ENCODE assay signal across 8 cellular contexts in genomic region chr10:91034494-91035157, GRCh38.
DNase-seq lines count a peak whose midpoint lies in the region; ATAC-seq lines count a peak whose summit lies in the region.

No MANE protein-coding gene starts in this region.

- no peak for DNase-seq in activated CD4-positive, alpha-beta T cell treated with anti-CD3 and anti-CD28 coated beads, Interleukin-2, amount 10 ng/mL, durations not matched to agents 7 days and 5 days
- no peak for DNase-seq in activated CD4-positive, alpha-beta T cell treated with anti-CD3 and anti-CD28 coated beads for 4 hours
- DNase-seq in activated naive CD8-positive, alpha-beta T cell treated with anti-CD3 and anti-CD28 coated beads, Interleukin-2, amount 50 U/mL, for 24 hours: no peak
- no peak for DNase-seq in immature natural killer cell
- no peak for DNase-seq in activated effector memory CD4-positive, alpha-beta T cell treated with anti-CD3 and anti-CD28 coated beads, Interleukin-2, amount 50 U/mL, for 16 hours

- no peaks in the 10 kb centered on the region for H3K27me3 ChIP-seq in thymus (ENCODE audit: control insufficient read depth, insufficient read depth)

- peak overlapping the region; percentile 5 for H3K4me3 Mint-ChIP-seq in activated CD4-positive, alpha-beta T cell treated with anti-CD3 and anti-CD28 coated beads, Interleukin-2, amount 10 ng/mL, durations not matched to agents 7 days and 5 days
- no peak overlapping the region for H3K4me3 Mint-ChIP-seq in activated naive CD8-positive, alpha-beta T cell treated with anti-CD3 and anti-CD28 coated beads, Interleukin-2, amount 50 U/mL, for 24 hours
- peak overlapping the region; percentile 3 to 37 (median 18) for H3K4me3 Mint-ChIP-seq in immature natural killer cell

- H3K9me3 ChIP-seq in thymus (ENCODE audit: control insufficient read depth): no peaks in the 10 kb centered on the region

- peaks cover 6% of the 10 kb centered on the region for H3K9me3 Mint-ChIP-seq in activated CD4-positive, alpha-beta T cell treated with anti-CD3 and anti-CD28 coated beads, Interleukin-2, amount 10 ng/mL, durations not matched to agents 7 days and 5 days
- H3K9me3 Mint-ChIP-seq in activated naive CD8-positive, alpha-beta T cell treated with anti-CD3 and anti-CD28 coated beads, Interleukin-2, amount 50 U/mL, for 24 hours: no peaks in the 10 kb centered on the region
- H3K9me3 Mint-ChIP-seq in immature natural killer cell: no peaks in the 10 kb centered on the region

- POLR2A ChIA-PET in activated CD4-positive, alpha-beta T cell treated with anti-CD3 and anti-CD28 coated beads, Interleukin-2, amount 10 ng/mL, durations not matched to agents 7 days and 5 days (lab: Charles Lee): no interaction called here

- H3K4me3 ChIP-seq in thymus (ENCODE audit: low read length): no peak overlapping the region

- H3K4me1 Mint-ChIP-seq in activated CD4-positive, alpha-beta T cell treated with anti-CD3 and anti-CD28 coated beads, Interleukin-2, amount 10 ng/mL, durations not matched to agents 7 days and 5 days: peaks cover 28% of the 10 kb centered on the region
- peaks cover 12% of the 10 kb centered on the region for H3K4me1 Mint-ChIP-seq in activated naive CD8-positive, alpha-beta T cell treated with anti-CD3 and anti-CD28 coated beads, Interleukin-2, amount 50 U/mL, for 24 hours
- H3K4me1 Mint-ChIP-seq in immature natural killer cell: peaks cover 13 to 19% of the 10 kb centered on the region in 2 donors

- H3K27ac Mint-ChIP-seq in activated CD4-positive, alpha-beta T cell treated with anti-CD3 and anti-CD28 coated beads, Interleukin-2, amount 10 ng/mL, durations not matched to agents 7 days and 5 days: peak overlapping the region; percentile 95
- H3K27ac Mint-ChIP-seq in activated naive CD8-positive, alpha-beta T cell treated with anti-CD3 and anti-CD28 coated beads, Interleukin-2, amount 50 U/mL, for 24 hours: peak overlapping the region; percentile 24
- H3K27ac Mint-ChIP-seq in immature natural killer cell: peak overlapping the region in 5 of 6 donors; percentile 29 to 65 (median 51)

- peaks cover 3% of the 10 kb centered on the region for H3K4me1 ChIP-seq in thymus (ENCODE audit: control insufficient read depth, insufficient read depth, low read length)

- no peaks in the 10 kb centered on the region for H3K36me3 ChIP-seq in thymus (ENCODE audit: control insufficient read depth, insufficient read depth)

- 83% methylated on average over 9 of the region's 9 CpGs for WGBS in thymus

- H3K27me3 Mint-ChIP-seq in activated CD4-positive, alpha-beta T cell treated with anti-CD3 and anti-CD28 coated beads, Interleukin-2, amount 10 ng/mL, durations not matched to agents 7 days and 5 days: no peaks in the 10 kb centered on the region
- H3K27me3 Mint-ChIP-seq in activated naive CD8-positive, alpha-beta T cell treated with anti-CD3 and anti-CD28 coated beads, Interleukin-2, amount 50 U/mL, for 24 hours: no peaks in the 10 kb centered on the region
- H3K27me3 Mint-ChIP-seq in immature natural killer cell (ENCODE audit: low read depth in 3 of 3): peaks cover 3 to 12% (median 6%) of the 10 kb centered on the region in 3 donors

- peak overlapping the region; percentile 55 for H3K27ac ChIP-seq in thymus (ENCODE audit: low read depth)

- H3K36me3 Mint-ChIP-seq in activated CD4-positive, alpha-beta T cell treated with anti-CD3 and anti-CD28 coated beads, Interleukin-2, amount 10 ng/mL, durations not matched to agents 7 days and 5 days (ENCODE audit: low read depth): peaks cover 4% of the 10 kb centered on the region
- no peaks in the 10 kb centered on the region for H3K36me3 Mint-ChIP-seq in activated naive CD8-positive, alpha-beta T cell treated with anti-CD3 and anti-CD28 coated beads, Interleukin-2, amount 50 U/mL, for 24 hours (ENCODE audit: low read depth)
- H3K36me3 Mint-ChIP-seq in immature natural killer cell: no peaks in the 10 kb centered on the region

- CTCF ChIA-PET in activated CD4-positive, alpha-beta T cell treated with anti-CD3 and anti-CD28 coated beads, Interleukin-2, amount 10 ng/mL, durations not matched to agents 7 days and 5 days (lab: Charles Lee): interaction anchor here (0.8 to 1.2 kb wide), 4 partner anchors 48 to 215 kb away, joined by 3 to 5 read pairs (median 3); no protein-coding TSS in a partner anchor

- no peak for ATAC-seq in activated naive CD8-positive, alpha-beta T cell treated with anti-CD3 and anti-CD28 coated beads, Interleukin-2, amount 50 U/mL, for 24 hours
- ATAC-seq in GM19324 (IDR thresholded peaks at IDR 0.05; ENCODE audit: low FRiP score, unreplicated experiment) (no peak), HG03039 (IDR thresholded peaks at IDR 0.05; ENCODE audit: unreplicated experiment) (no peak)

Comparison
In these comparisons a context has a peak if more than half of its experiments do, and no peak if none do; other contexts are left out.
1. H3K27ac Mint-ChIP-seq: peak in every context shown above with its lines; median percentile 95 in activated CD4-positive, alpha-beta T cell treated with anti-CD3 and anti-CD28 coated beads, Interleukin-2, amount 10 ng/mL, durations not matched to agents 7 days and 5 days; 51 in immature natural killer cell; 24 in activated naive CD8-positive, alpha-beta T cell treated with anti-CD3 and anti-CD28 coated beads, Interleukin-2, amount 50 U/mL, for 24 hours.